In genomic region chr7:98251251-98251843, GRCh38 we compare ENCODE assay signal across 8 cellular contexts. TPM values are rescaled to one million over a fixed set of nuclear protein-coding genes. Genes with fewer than 3 reads are reported as not detected.
A peak's percentile ranks its signal among the peaks of the same experiment; 100 is the strongest.
DNase-seq lines count a peak whose midpoint lies in the region; ATAC-seq and TF ChIP-seq lines count a peak whose summit lies in the region.

No MANE protein-coding gene starts in this region.

- H3K4me1 Mint-ChIP-seq in neural crest cell, result peaks cover 36% of the 10 kb centered on the region

- H3K9me3 ChIP-seq in esophagus squamous epithelium, result no peaks in the 10 kb centered on the region

- ATAC-seq in HG02678 (IDR thresholded peaks at IDR 0.05; ENCODE audit: unreplicated experiment), result peak; percentile 12

- 9 to 12% methylated on average over 10 to 12 of the region's 15 CpGs for WGBS in esophagus squamous epithelium, 2 donors

- H3K36me3 Mint-ChIP-seq in neural crest cell (ENCODE audit: low read depth), result no peaks in the 10 kb centered on the region

- DNase-seq in DMS153 (lab: John Stamatoyannopoulos, UW) (peak; percentile 70), DMS153 treated with DMSO at 0.1 percent for 48 hours (lab: John Stamatoyannopoulos, UW; ENCODE audit: unreplicated experiment) (no peak), NCI-H2107 (lab: John Stamatoyannopoulos, UW) (peak; percentile 55), activated T-cell treated with anti-CD3 and anti-CD28 coated beads for 1 hour (ENCODE audit: low read depth) (peak; percentile 19), esophagus squamous epithelium (lab: John Stamatoyannopoulos, UW) (no peak), neural crest cell (ENCODE audit: low read depth, low spot score) (no peak), iPS-NIHi11 (ENCODE audit: low spot score) (no peak)

- peaks cover 21 to 86% (median 28%) of the 10 kb centered on the region in 3 donors for H3K4me1 ChIP-seq in esophagus squamous epithelium

- H3K27me3 ChIP-seq in esophagus squamous epithelium, result no peaks in the 10 kb centered on the region

- H3K27me3 Mint-ChIP-seq in neural crest cell (ENCODE audit: low read depth), result no peaks in the 10 kb centered on the region

- intact Hi-C loops in esophagus squamous epithelium (cut with DNase I), result no loop called here

- peak overlapping the region; percentile 74 to 91 (median 88) for H3K4me3 ChIP-seq in esophagus squamous epithelium

- TF ChIP-seq CTCF in esophagus squamous epithelium (IDR thresholded peaks at IDR 0.05) (no peak), neural crest cell (conservative IDR thresholded peaks at IDR 0.05) (no peak)

- H3K27ac ChIP-seq in esophagus squamous epithelium, result peak overlapping the region; percentile 91 to 98 (median 94)

- no peak for TF ChIP-seq POLR2A in esophagus squamous epithelium (IDR thresholded peaks at IDR 0.05)

- H3K27ac Mint-ChIP-seq in neural crest cell (ENCODE audit: unreplicated experiment), result no peak overlapping the region

- H3K4me3 Mint-ChIP-seq in neural crest cell, result peak overlapping the region; percentile 94

- peaks cover 0 to 31% (median 0%) of the 10 kb centered on the region in 3 donors for H3K36me3 ChIP-seq in esophagus squamous epithelium

- no peaks in the 10 kb centered on the region for H3K9me3 Mint-ChIP-seq in neural crest cell

RNA-seq across cellular contexts. Expression of gene TECPR1, which starts 0.7 kb away (rescaled TPM):
- 10 to 100 TPM; 13.4 to 21.5 (median 19.0) TPM for total RNA-seq in esophagus squamous epithelium
- total RNA-seq in neural crest cell, result 30.3 and 35.2 TPM in 2 replicates

RNA-seq across cellular contexts. Expression of gene BRI3, which starts 30.1 kb away (rescaled TPM):
- total RNA-seq in esophagus squamous epithelium (10 to 100 TPM; 11.2 to 36.2 (median 23.3) TPM), neural crest cell (112 and 119 TPM in 2 replicates)

RNA-seq across cellular contexts. Expression of gene BHLHA15, which starts 40.1 kb away (rescaled TPM):
- total RNA-seq in esophagus squamous epithelium (1 to 10 TPM in 3 of 4 donors, under 1 TPM in 1; 0.82 to 8.0 (median 2.3) TPM), neural crest cell (not detected in 2 replicates)

Comparison
In these comparisons a context has a peak if more than half of its experiments do, and no peak if none do; other contexts are left out.
1. DNase-seq: peak in DMS153 (single experiment), NCI-H2107 (single experiment) and activated T-cell treated with anti-CD3 and anti-CD28 coated beads for 1 hour (single experiment); none in DMS153 treated with DMSO at 0.1 percent for 48 hours (single experiment), esophagus squamous epithelium (single experiment), neural crest cell (single experiment) and iPS-NIHi11 (single experiment).